7 cellular contexts compared by ENCODE assay signal in the genomic region with DNA sequence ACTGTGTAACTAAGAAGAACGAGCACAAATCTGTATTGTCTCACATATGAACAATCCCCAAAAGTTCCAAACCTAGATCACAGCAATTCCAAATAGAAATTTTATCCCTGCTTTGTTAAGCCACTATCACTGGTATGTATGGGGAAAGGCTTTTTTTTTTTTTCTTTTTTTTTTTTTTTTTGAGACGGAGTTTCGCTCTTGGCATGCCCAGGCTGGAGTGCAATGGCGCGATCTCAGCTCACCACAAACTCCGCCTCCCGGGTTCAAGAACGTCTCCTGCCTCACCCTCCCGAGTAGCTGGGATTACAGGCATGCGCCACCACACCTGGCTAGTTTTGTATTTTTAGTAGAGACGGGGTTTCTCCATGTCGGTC. TPM values are rescaled to one million over a fixed set of nuclear protein-coding genes. Genes with fewer than 3 reads are reported as not detected.
DNase-seq lines count a peak whose midpoint lies in the region; ATAC-seq, FAIRE-seq and TF ChIP-seq lines count a peak whose summit lies in the region.
"Not testable (repeated sequence)": the region's sequence is repeated elsewhere in the genome, so short reads cannot be mapped to it uniquely, and the experiment has no call there.

No MANE protein-coding gene starts in this region.

- intact Hi-C loops in K562 (cut with micrococcal nuclease), result not testable (repeated sequence)

- not testable (repeated sequence) for H2BK120ac ChIP-seq in mesendoderm (ENCODE audit: low read depth, low read length)

- not testable (repeated sequence) for BruUV-seq in K562 (replicated peaks; lab: Mats Ljungman, UMichigan)

- not testable (repeated sequence) for H2BK15ac ChIP-seq in mesendoderm (replicated peaks; ENCODE audit: low read depth)

- not testable (repeated sequence) for H3K23ac ChIP-seq in mesendoderm (ENCODE audit: low read length)

- not testable (repeated sequence) for H3K18ac ChIP-seq in mesendoderm (ENCODE audit: low read length)

- H3K79me2 ChIP-seq in K562 (ENCODE audit: control insufficient read depth, insufficient read depth, low read length) (peaks cover 47% of the 10 kb centered on the region), mesendoderm (ENCODE audit: control insufficient read depth, insufficient read depth, low read length) (peaks cover 21% of the 10 kb centered on the region)

- TF ChIP-seq CTCF in GM12864 (IDR thresholded peaks at IDR 0.05; ENCODE audit: low read depth, low read length, missing control alignments); WERI-Rb-1 (IDR thresholded peaks at IDR 0.05; ENCODE audit: low read depth, low read length); K562 (IDR thresholded peaks at IDR 0.05 in 2 of 3, conservative IDR thresholded peaks at IDR 0.05 in 1 of 3; ENCODE audit: insufficient read depth in 2 of 3, low read depth in 1 of 3, low read length in 3 of 3); fibroblast of villous mesenchyme (IDR thresholded peaks at IDR 0.05; ENCODE audit: insufficient read depth, low read depth, low read length): not testable (repeated sequence)

- not testable (repeated sequence) for TF ChIP-seq POLR2A in K562 (conservative IDR thresholded peaks at IDR 0.05)

- peaks cover 0 to 16% of the 10 kb centered on the region in 2 experiments; a peak in 3 of 5 replicates for H3K4me1 ChIP-seq in K562 (replicated peaks in 1 of 2; ENCODE audit: control insufficient read depth in 2 of 2, insufficient read depth in 2 of 2, low read length in 2 of 2)
- not testable (repeated sequence) for H3K4me1 ChIP-seq in mesendoderm (ENCODE audit: control insufficient read depth, low read depth, low read length)
- H3K4me1 ChIP-seq in skeletal muscle tissue (ENCODE audit: control insufficient read depth in 3 of 3, insufficient read depth in 3 of 3, low read length in 3 of 3), result peaks cover 5 to 17% (median 10%) of the 10 kb centered on the region in 3 donors

- peak; percentile 57 for ATAC-seq in K562

- H3K27ac ChIP-seq in WERI-Rb-1 (peak overlapping the region; percentile 67), K562 (ENCODE audit: extremely low read depth, low read depth, low read length) (peak overlapping the region; percentile 88), mesendoderm (ENCODE audit: low read depth, low read length) (peak overlapping the region; percentile 52), skeletal muscle tissue (ENCODE audit: low read depth, low read length) (peak overlapping the region; percentile 89)

- not testable (repeated sequence) for H3K36me3 ChIP-seq in MG63; mesendoderm (ENCODE audit: control insufficient read depth, insufficient read depth, low read length)
- H3K36me3 ChIP-seq in WERI-Rb-1, result peaks cover 13% of the 10 kb centered on the region
- peaks cover 33% of the 10 kb centered on the region for H3K36me3 ChIP-seq in K562 (ENCODE audit: control insufficient read depth, insufficient read depth, low read length)
- peaks cover 8 to 20% (median 12%) of the 10 kb centered on the region in 3 donors for H3K36me3 ChIP-seq in skeletal muscle tissue (ENCODE audit: control insufficient read depth in 3 of 3, insufficient read depth in 3 of 3, low read length in 3 of 3)

- CTCF ChIA-PET in K562 (lab: Yijun Ruan, JAX; ENCODE audit: low intra/inter-chr PET ratio), result not testable (repeated sequence)

- in situ Hi-C loops in K562 (cut with MboI), result not testable (repeated sequence)

- peak overlapping the region; percentile 69 for H3K4me3 ChIP-seq in GM12864 (ENCODE audit: low read depth, low read length)
- peak overlapping the region; percentile 82 for H3K4me3 ChIP-seq in MG63
- peak overlapping the region; percentile 71 for H3K4me3 ChIP-seq in WERI-Rb-1 (ENCODE audit: low read depth, low read length)
- H3K4me3 ChIP-seq in K562, result peak overlapping the region; percentile 76
- H3K4me3 ChIP-seq in fibroblast of villous mesenchyme (ENCODE audit: low read depth, low read length), result peak overlapping the region; percentile 99
- H3K4me3 ChIP-seq in mesendoderm (ENCODE audit: low read length), result not testable (repeated sequence)
- peak overlapping the region; percentile 99 to 100 (median 99) for H3K4me3 ChIP-seq in skeletal muscle tissue (ENCODE audit: low read length in 3 of 3)

- not testable (repeated sequence) for H2AK5ac ChIP-seq in mesendoderm (ENCODE audit: low read length)

- H4K8ac ChIP-seq in mesendoderm (ENCODE audit: low read depth, low read length), result not testable (repeated sequence)

- H3K9me1 ChIP-seq in K562 (ENCODE audit: control insufficient read depth, insufficient read depth, low read length), result not testable (repeated sequence)

- not testable (repeated sequence) for H4K20me1 ChIP-seq in K562 (replicated peaks; ENCODE audit: control insufficient read depth, insufficient read depth, low read length)

- H3K79me1 ChIP-seq in mesendoderm (ENCODE audit: low read length), result not testable (repeated sequence)

- H3K9me3 ChIP-seq in MG63; WERI-Rb-1 (ENCODE audit: severe bottlenecking); K562 (replicated peaks; ENCODE audit: control insufficient read depth, insufficient read depth, low read depth, low read length); skeletal muscle tissue (ENCODE audit: control insufficient read depth in 3 of 3, low read length in 3 of 3): not testable (repeated sequence)

- POLR2A ChIA-PET in K562 (lab: Yijun Ruan, JAX), result interaction anchor here (1.0 to 1.4 kb wide), 5 partner anchors 13 to 58 kb away, joined by 3 to 8 read pairs (median 3); partner anchors contain the start of gene DNAJA1

- not testable (repeated sequence) for H3K27me3 ChIP-seq in MG63; WERI-Rb-1 (ENCODE audit: insufficient read depth, low read depth, severe bottlenecking); K562 (ENCODE audit: control insufficient read depth in 2 of 2, insufficient read depth in 2 of 2, low read length in 2 of 2); mesendoderm (ENCODE audit: insufficient read depth, low read length, poor library complexity); skeletal muscle tissue (ENCODE audit: control insufficient read depth in 3 of 3, insufficient read depth in 3 of 3, low read length in 3 of 3)

- not testable (repeated sequence) for TF ChIP-seq EP300 in K562 (IDR thresholded peaks at IDR 0.05; ENCODE audit: low read length)

- peak overlapping the region; percentile 84; the same call in 1 of the 2 replicates for H2AFZ ChIP-seq in K562 (ENCODE audit: low read depth, low read length)

- FAIRE-seq in K562 (lab: Jason Lieb, UNC), result not testable (repeated sequence)

- not testable (repeated sequence) for H4K5ac ChIP-seq in mesendoderm (ENCODE audit: low read length)

- 4% methylated on average over 10 of the region's 12 CpGs for WGBS in K562 (ENCODE audit: insufficient coverage, low coverage, missing lambda C conversion rate)
- WGBS in mesendoderm (ENCODE audit: extremely low coverage, insufficient coverage, low lambda C conversion rate), result no CpG with 5 or more reads among the region's 12 CpGs

- peak overlapping the region; percentile 86 to 93 for H3K9ac ChIP-seq in K562 (ENCODE audit: insufficient read depth in 1 of 2, low read depth in 2 of 2, low read length in 2 of 2)
- peak overlapping the region; percentile 96 for H3K9ac ChIP-seq in mesendoderm (ENCODE audit: low read length)
- H3K9ac ChIP-seq in skeletal muscle tissue (ENCODE audit: low read depth in 1 of 3, low read length in 3 of 3), result peak overlapping the region; percentile 92 to 98 (median 94)

- H3K4me2 ChIP-seq in K562 (ENCODE audit: insufficient read depth, low read length), result peak overlapping the region; percentile 91
- H3K4me2 ChIP-seq in mesendoderm (ENCODE audit: low read length), result not testable (repeated sequence)

- not testable (repeated sequence) for TF ChIP-seq RAD21 in K562 (CRISPR knock-in tag; conservative IDR thresholded peaks at IDR 0.05 in 1 of 2, IDR thresholded peaks at IDR 0.05 in 1 of 2)

- H3K56ac ChIP-seq in mesendoderm (ENCODE audit: low read length), result peak overlapping the region; percentile 98

- not testable (repeated sequence) for H2BK5ac ChIP-seq in mesendoderm (ENCODE audit: low read length)

- not testable (repeated sequence) for H3K4ac ChIP-seq in mesendoderm (ENCODE audit: low read depth, low read length)

- DNase-seq in GM12864 (ENCODE audit: low read depth); WERI-Rb-1: not testable (repeated sequence)
- DNase-seq in MG63, result peak; percentile 13
- DNase-seq in K562 (ENCODE audit: extremely low read depth in 1 of 4, low spot score in 3 of 4), result peak in 1 of 4 experiments; percentile 40
- peak; percentile 18 for DNase-seq in fibroblast of villous mesenchyme (ENCODE audit: low read depth)
- DNase-seq in mesendoderm, result peak; percentile 6

RNA-seq across cellular contexts. Expression of gene APTX, which starts 0.8 kb away (rescaled TPM):
- total RNA-seq in MG63 (2014; rRNA removed; shearing (Covaris generic); ENCODE audit: low replicate concordance), result 17.1 and 36.8 TPM in 2 replicates
- total RNA-seq in K562 (2011; cell fraction: chromatin; rRNA removed; ENCODE audit: low replicate concordance), result 58.4 and 95.3 TPM in 2 replicates
- 47.5 and 55.4 TPM in 2 replicates for total RNA-seq in K562 (2011; cell fraction: nucleolus; rRNA removed)
- total RNA-seq in K562 (2011; cell fraction: nucleoplasm; rRNA removed), result 70.0 and 94.7 TPM in 2 replicates
- total RNA-seq in K562 (2014; rRNA removed) (51.2 and 70.5 TPM in 2 replicates), K562 (2014; rRNA removed; fragmentation: Illumina TruSeq; extraction: Trizol) (68.9 and 72.5 TPM in 2 replicates), K562 (2015; rRNA removed; fragmentation: Illumina TruSeq; extraction: Trizol) (54.5 and 59.3 TPM in 2 replicates), K562 (2021) (46.2 and 49.2 TPM in 2 replicates), fibroblast of villous mesenchyme (34.8 and 43.2 TPM in 2 replicates), skeletal muscle tissue (15.1 TPM)
- polyA plus RNA-seq in K562 (2011; rRNA removed) (50.1 and 69.5 TPM in 2 replicates), K562 (2014; fragmentation: Illumina TruSeq; extraction: Trizol) (58.1 and 73.6 TPM in 2 replicates), K562 (2014; fragmentation: Nextera tagmentation; extraction: Ambion mirVana) (10 to 100 TPM; 81.9 to 92.4 TPM), K562 (2014; rRNA removed) (65.7 and 68.2 TPM in 2 replicates)
- polyA plus RNA-seq in K562 (2011; cell fraction: cytosol; rRNA removed), result 25.0 and 40.2 TPM in 2 replicates
- polyA plus RNA-seq in K562 (2011; cell fraction: nucleus; rRNA removed), result 48.7 and 57.1 TPM in 2 replicates
- 40.8 and 49.4 TPM in 2 replicates for polyA plus RNA-seq in K562 (2012)
- polyA minus RNA-seq in K562 (2011; rRNA and poly(A)+ RNA removed), result 46.6 and 58.5 TPM in 2 replicates
- polyA minus RNA-seq in K562 (2011; cell fraction: cytosol; rRNA and poly(A)+ RNA removed), result 14.2 and 17.1 TPM in 2 replicates
- polyA minus RNA-seq in K562 (2011; cell fraction: nucleus; rRNA and poly(A)+ RNA removed), result 26.3 and 37.4 TPM in 2 replicates
- polyA plus RNA-seq in mesendoderm (2013, experiment 1 of 2), result 35.3 TPM
- 36.5 TPM for polyA plus RNA-seq in mesendoderm (2013, experiment 2 of 2)

RNA-seq across cellular contexts. Expression of gene DNAJA1, which starts 24.4 kb away (rescaled TPM):
- 152 and 177 TPM in 2 replicates for total RNA-seq in MG63 (2014; rRNA removed; shearing (Covaris generic); ENCODE audit: low replicate concordance)
- 20.1 and 36.0 TPM in 2 replicates for total RNA-seq in K562 (2011; cell fraction: chromatin; rRNA removed; ENCODE audit: low replicate concordance)
- total RNA-seq in K562 (2011; cell fraction: nucleolus; rRNA removed), result 20.0 and 23.6 TPM in 2 replicates
- 25.0 and 35.3 TPM in 2 replicates for total RNA-seq in K562 (2011; cell fraction: nucleoplasm; rRNA removed)
- 105 and 109 TPM in 2 replicates for total RNA-seq in K562 (2014; rRNA removed)
- total RNA-seq in K562 (2014; rRNA removed; fragmentation: Illumina TruSeq; extraction: Trizol), result 175 and 189 TPM in 2 replicates
- 192 and 194 TPM in 2 replicates for total RNA-seq in K562 (2015; rRNA removed; fragmentation: Illumina TruSeq; extraction: Trizol)
- total RNA-seq in K562 (2021), result 137 and 138 TPM in 2 replicates
- 170 and 197 TPM in 2 replicates for polyA plus RNA-seq in K562 (2011; rRNA removed)
- 36.7 and 57.5 TPM in 2 replicates for polyA plus RNA-seq in K562 (2011; cell fraction: cytosol; rRNA removed)
- polyA plus RNA-seq in K562 (2011; cell fraction: nucleus; rRNA removed), result 29.8 and 37.5 TPM in 2 replicates
- 79.7 and 168 TPM in 2 replicates for polyA plus RNA-seq in K562 (2012)
- polyA plus RNA-seq in K562 (2014; fragmentation: Illumina TruSeq; extraction: Trizol), result 175 and 213 TPM in 2 replicates
- 100 to 1,000 TPM; 164 to 359 TPM for polyA plus RNA-seq in K562 (2014; fragmentation: Nextera tagmentation; extraction: Ambion mirVana)
- 161 and 171 TPM in 2 replicates for polyA plus RNA-seq in K562 (2014; rRNA removed)
- 157 and 185 TPM in 2 replicates for polyA minus RNA-seq in K562 (2011; rRNA and poly(A)+ RNA removed)
- 58.8 and 127 TPM in 2 replicates for polyA minus RNA-seq in K562 (2011; cell fraction: cytosol; rRNA and poly(A)+ RNA removed)
- polyA minus RNA-seq in K562 (2011; cell fraction: nucleus; rRNA and poly(A)+ RNA removed), result 11.3 and 22.5 TPM in 2 replicates
- 74.1 and 136 TPM in 2 replicates for total RNA-seq in fibroblast of villous mesenchyme
- 230 TPM for polyA plus RNA-seq in mesendoderm (2013, experiment 1 of 2)
- polyA plus RNA-seq in mesendoderm (2013, experiment 2 of 2), result 230 TPM
- total RNA-seq in skeletal muscle tissue, result 54.3 TPM
